ENCODE assay signal across 8 cellular contexts in the genomic region with DNA sequence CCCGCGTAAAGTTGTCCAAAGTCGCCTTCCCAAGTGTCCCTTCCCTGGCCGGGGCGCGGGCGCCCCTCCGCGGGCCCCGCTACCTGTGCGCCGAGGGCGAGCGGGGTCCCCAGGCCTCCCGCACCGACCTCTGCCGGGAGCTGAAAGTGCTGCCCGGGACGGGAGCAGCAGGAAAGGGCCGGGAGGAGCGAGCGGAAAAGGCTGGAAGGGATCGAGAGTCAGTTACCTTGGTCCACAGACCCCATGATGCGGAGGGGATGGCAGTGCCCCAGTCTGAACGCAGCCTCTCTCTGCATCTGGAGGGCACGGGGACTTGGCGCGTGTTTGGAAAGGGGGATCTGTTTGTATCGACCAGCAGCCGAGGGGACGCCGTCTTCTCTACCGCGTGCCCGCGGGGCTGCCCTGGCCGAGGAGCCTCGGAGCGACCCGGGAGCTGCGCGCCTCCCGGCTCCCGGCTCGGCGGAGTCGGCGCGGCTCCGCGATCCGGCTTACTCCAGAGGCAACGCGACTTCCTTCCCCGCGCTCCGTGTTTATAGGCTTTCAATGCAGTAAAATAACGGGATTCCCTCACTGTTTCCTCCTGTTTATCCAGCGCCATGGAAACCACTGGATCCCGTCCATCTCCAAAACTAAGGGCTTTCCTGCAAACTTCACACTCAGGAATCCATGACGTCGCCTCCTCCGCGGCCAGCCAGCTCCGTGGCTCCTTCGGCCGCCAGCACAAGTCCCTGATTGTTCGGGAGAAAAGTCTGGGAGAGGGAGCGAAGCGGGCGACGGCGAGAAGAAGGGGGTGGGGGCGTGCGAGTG. TPM values are rescaled to one million over a fixed set of nuclear protein-coding genes. Genes with fewer than 3 reads are reported as not detected.
DNase-seq lines count a peak whose midpoint lies in the region; ATAC-seq and TF ChIP-seq lines count a peak whose summit lies in the region.

No MANE protein-coding gene starts in this region.

- TF ChIP-seq POLR2A in erythroblast (IDR thresholded peaks at IDR 0.05; ENCODE audit: low read length), result no peak
- TF ChIP-seq POLR2A in suprapubic skin (IDR thresholded peaks at IDR 0.05), result peak in 1 of 2 donors; percentile 84

- H3K36me3 Mint-ChIP-seq in activated CD8-positive, alpha-beta T cell treated with anti-CD3 and anti-CD28 coated beads for 36 hours (ENCODE audit: low read depth), result no peaks in the 10 kb centered on the region

- TF ChIP-seq RAD21 in Ishikawa (IDR thresholded peaks at IDR 0.05; ENCODE audit: low read depth), result peak; percentile 27; the same call in 1 of the 2 replicates

- H3K27ac Mint-ChIP-seq in activated CD8-positive, alpha-beta T cell treated with anti-CD3 and anti-CD28 coated beads for 36 hours, result no peak overlapping the region

- no peaks in the 10 kb centered on the region for H3K9me3 Mint-ChIP-seq in activated CD8-positive, alpha-beta T cell treated with anti-CD3 and anti-CD28 coated beads for 36 hours

- H3K4me3 ChIP-seq in suprapubic skin, result peak overlapping the region; percentile 56

- TF ChIP-seq EP300 in Ishikawa (IDR thresholded peaks at IDR 0.05; ENCODE audit: borderline replicate concordance) (no peak), suprapubic skin (IDR thresholded peaks at IDR 0.05) (no peak)

- peaks cover 51% of the 10 kb centered on the region for H3K27me3 Mint-ChIP-seq in activated CD8-positive, alpha-beta T cell treated with anti-CD3 and anti-CD28 coated beads for 36 hours

- POLR2A ChIA-PET in activated CD8-positive, alpha-beta T cell treated with anti-CD3 and anti-CD28 coated beads for 36 hours (lab: Charles Lee), result interaction anchor here (1.1 to 3.5 kb wide), 5 partner anchors 8 to 21 kb away, joined by 5 to 18 read pairs (median 6); a partner anchor contains a TSS

- peak; percentile 21 for ATAC-seq in activated CD8-positive, alpha-beta T cell treated with anti-CD3 and anti-CD28 coated beads for 36 hours
- no peak for ATAC-seq in HG02571 (IDR thresholded peaks at IDR 0.05; ENCODE audit: unreplicated experiment)
- no peak for ATAC-seq in HG02885 (IDR thresholded peaks at IDR 0.05; ENCODE audit: poor library complexity, unreplicated experiment)

- TF ChIP-seq CTCF in activated CD8-positive, alpha-beta T cell treated with anti-CD3 and anti-CD28 coated beads for 36 hours (IDR thresholded peaks at IDR 0.05), result no peak
- TF ChIP-seq CTCF in suprapubic skin (IDR thresholded peaks at IDR 0.05), result no peak

- intact Hi-C loops in activated CD8-positive, alpha-beta T cell treated with anti-CD3 and anti-CD28 coated beads for 36 hours (cut with micrococcal nuclease), result no loop called here

- H3K4me3 Mint-ChIP-seq in activated CD8-positive, alpha-beta T cell treated with anti-CD3 and anti-CD28 coated beads for 36 hours, result peak overlapping the region; percentile 62

- peaks cover 47% of the 10 kb centered on the region for H3K4me1 ChIP-seq in suprapubic skin

- WGBS in suprapubic skin, result under 1% methylated on average over 52 of the region's 75 CpGs

- no peaks in the 10 kb centered on the region for H3K36me3 ChIP-seq in suprapubic skin

- peak overlapping the region; percentile 89 for H3K27ac ChIP-seq in suprapubic skin

- H3K9me3 ChIP-seq in suprapubic skin, result no peaks in the 10 kb centered on the region

- peaks cover 33% of the 10 kb centered on the region for H3K4me1 Mint-ChIP-seq in activated CD8-positive, alpha-beta T cell treated with anti-CD3 and anti-CD28 coated beads for 36 hours (ENCODE audit: low read depth)

- DNase-seq in DMS 273 (lab: John Stamatoyannopoulos, UW; ENCODE audit: unreplicated experiment) (peak; percentile 80), erythroblast (lab: John Stamatoyannopoulos, UW) (peak; percentile 21 to 35), mesenteric fat pad (ENCODE audit: low spot score) (peak; percentile 92), suprapubic skin (ENCODE audit: low spot score in 2 of 2) (peak; percentile 88)
- DNase-seq in activated CD8-positive, alpha-beta T cell treated with anti-CD3 and anti-CD28 coated beads for 36 hours, result peak; percentile 22

- peaks cover 41% of the 10 kb centered on the region for H3K27me3 ChIP-seq in suprapubic skin

- CTCF ChIA-PET in activated CD8-positive, alpha-beta T cell treated with anti-CD3 and anti-CD28 coated beads for 36 hours (lab: Charles Lee), result interaction anchor here (1.0 to 4.2 kb wide), 3 partner anchors 8 to 161 kb away, joined by 3 to 24 read pairs (median 3); no protein-coding TSS in a partner anchor

TF ChIP-seq in Ishikawa, 13 proteins besides CTCF, POLR2A, EP300 and RAD21:
- TF ChIP-seq TEAD4 (IDR thresholded peaks at IDR 0.05), result no peak
- no peak for TF ChIP-seq TCF12 (IDR thresholded peaks at IDR 0.05; ENCODE audit: low read depth)
- TF ChIP-seq, protein P1, sequence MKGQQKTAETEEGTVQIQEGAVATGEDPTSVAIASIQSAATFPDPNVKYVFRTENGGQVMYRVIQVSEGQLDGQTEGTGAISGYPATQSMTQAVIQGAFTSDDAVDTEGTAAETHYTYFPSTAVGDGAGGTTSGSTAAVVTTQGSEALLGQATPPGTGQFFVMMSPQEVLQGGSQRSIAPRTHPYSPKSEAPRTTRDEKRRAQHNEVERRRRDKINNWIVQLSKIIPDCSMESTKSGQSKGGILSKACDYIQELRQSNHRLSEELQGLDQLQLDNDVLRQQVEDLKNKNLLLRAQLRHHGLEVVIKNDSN (IDR thresholded peaks at IDR 0.05), result no peak
- TF ChIP-seq EGR1 (IDR thresholded peaks at IDR 0.05), result no peak
- TF ChIP-seq YY1 (IDR thresholded peaks at IDR 0.05; ENCODE audit: low read depth), result no peak
- TF ChIP-seq FOXM1 (IDR thresholded peaks at IDR 0.05; ENCODE audit: borderline replicate concordance, low read depth), result no peak
- TF ChIP-seq TAF1 (IDR thresholded peaks at IDR 0.05; ENCODE audit: low read depth), result no peak
- TF ChIP-seq CEBPB (IDR thresholded peaks at IDR 0.05), result no peak
- no peak for TF ChIP-seq NFIC (IDR thresholded peaks at IDR 0.05)
- TF ChIP-seq, protein P2, sequence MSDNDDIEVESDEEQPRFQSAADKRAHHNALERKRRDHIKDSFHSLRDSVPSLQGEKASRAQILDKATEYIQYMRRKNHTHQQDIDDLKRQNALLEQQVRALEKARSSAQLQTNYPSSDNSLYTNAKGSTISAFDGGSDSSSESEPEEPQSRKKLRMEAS (IDR thresholded peaks at IDR 0.05), result no peak; the same call in none of the 2 replicates
- no peak for TF ChIP-seq CREB1 (IDR thresholded peaks at IDR 0.05; ENCODE audit: low read depth)
- TF ChIP-seq ZBTB7A (IDR thresholded peaks at IDR 0.05; ENCODE audit: low read depth), result no peak; the same call in 1 of the 2 replicates
- TF ChIP-seq, protein P3, sequence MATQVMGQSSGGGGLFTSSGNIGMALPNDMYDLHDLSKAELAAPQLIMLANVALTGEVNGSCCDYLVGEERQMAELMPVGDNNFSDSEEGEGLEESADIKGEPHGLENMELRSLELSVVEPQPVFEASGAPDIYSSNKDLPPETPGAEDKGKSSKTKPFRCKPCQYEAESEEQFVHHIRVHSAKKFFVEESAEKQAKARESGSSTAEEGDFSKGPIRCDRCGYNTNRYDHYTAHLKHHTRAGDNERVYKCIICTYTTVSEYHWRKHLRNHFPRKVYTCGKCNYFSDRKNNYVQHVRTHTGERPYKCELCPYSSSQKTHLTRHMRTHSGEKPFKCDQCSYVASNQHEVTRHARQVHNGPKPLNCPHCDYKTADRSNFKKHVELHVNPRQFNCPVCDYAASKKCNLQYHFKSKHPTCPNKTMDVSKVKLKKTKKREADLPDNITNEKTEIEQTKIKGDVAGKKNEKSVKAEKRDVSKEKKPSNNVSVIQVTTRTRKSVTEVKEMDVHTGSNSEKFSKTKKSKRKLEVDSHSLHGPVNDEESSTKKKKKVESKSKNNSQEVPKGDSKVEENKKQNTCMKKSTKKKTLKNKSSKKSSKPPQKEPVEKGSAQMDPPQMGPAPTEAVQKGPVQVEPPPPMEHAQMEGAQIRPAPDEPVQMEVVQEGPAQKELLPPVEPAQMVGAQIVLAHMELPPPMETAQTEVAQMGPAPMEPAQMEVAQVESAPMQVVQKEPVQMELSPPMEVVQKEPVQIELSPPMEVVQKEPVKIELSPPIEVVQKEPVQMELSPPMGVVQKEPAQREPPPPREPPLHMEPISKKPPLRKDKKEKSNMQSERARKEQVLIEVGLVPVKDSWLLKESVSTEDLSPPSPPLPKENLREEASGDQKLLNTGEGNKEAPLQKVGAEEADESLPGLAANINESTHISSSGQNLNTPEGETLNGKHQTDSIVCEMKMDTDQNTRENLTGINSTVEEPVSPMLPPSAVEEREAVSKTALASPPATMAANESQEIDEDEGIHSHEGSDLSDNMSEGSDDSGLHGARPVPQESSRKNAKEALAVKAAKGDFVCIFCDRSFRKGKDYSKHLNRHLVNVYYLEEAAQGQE (IDR thresholded peaks at IDR 0.05; ENCODE audit: low read depth), result no peak

RNA-seq across cellular contexts. Expression of a gene that starts 20.0 kb away (rescaled TPM):
- 10 to 100 TPM; 38.3 to 40.9 TPM for total RNA-seq in activated CD8-positive, alpha-beta T cell treated with anti-CD3 and anti-CD28 coated beads for 36 hours
- 9.3 TPM for total RNA-seq in mesenteric fat pad
- total RNA-seq in suprapubic skin, result 10 to 100 TPM in 2 of 4 donors, 1 to 10 TPM in 2; 5.4 to 15.7 (median 8.4) TPM

Comparison
In these comparisons a context has a peak if more than half of its experiments do, and no peak if none do; other contexts are left out.
1. DNase-seq: peak in every context shown above with its lines; median percentile 92 in mesenteric fat pad; 88 in suprapubic skin; 80 in DMS 273; 28 in erythroblast; 22 in activated CD8-positive, alpha-beta T cell treated with anti-CD3 and anti-CD28 coated beads for 36 hours.